ENCODE assay signal across 12 cellular contexts in genomic region chr4:141702472-141703182, GRCh38.
DNase-seq lines count a peak whose midpoint lies in the region; ATAC-seq and TF ChIP-seq lines count a peak whose summit lies in the region.
"Had no signal": no experiment of that assay in that cellular context is flagged by ENCODE, and none has a peak within 500 bp of the region (broad histone marks: within the 10 kb centered on the region; RNA-seq: fewer than 3 reads in every experiment).

No MANE protein-coding gene starts in this region.

- H3K4me3 ChIP-seq in Loucy (ENCODE audit: low read length, poor library complexity, severe bottlenecking) (no peak overlapping the region), neuronal stem cell (ENCODE audit: low read length in 2 of 2) (no peak overlapping the region)
- H3K4me3 ChIP-seq: A549 had no signal

- H2BK12ac ChIP-seq in neuronal stem cell (ENCODE audit: low read length) = no peak overlapping the region

- H2AFZ ChIP-seq in Loucy (ENCODE audit: low read length) = no peak overlapping the region
- no peak overlapping the region for H2AFZ ChIP-seq in neuronal stem cell (ENCODE audit: low read length)

- no peak overlapping the region for H4K8ac ChIP-seq in neuronal stem cell (ENCODE audit: low read depth, low read length)

- intact Hi-C loops in posterior vena cava (cut with DNase I) = no loop called here

- H3K4me2 ChIP-seq in Loucy (ENCODE audit: low read depth, low read length, poor library complexity, severe bottlenecking) (no peak overlapping the region), neuronal stem cell (ENCODE audit: insufficient read depth, low read length, poor library complexity, severe bottlenecking) (no peak overlapping the region)
- H3K4me2 ChIP-seq: A549 had no signal

- H4K20me1 ChIP-seq in Loucy (ENCODE audit: insufficient read depth, low read length, poor library complexity, severe bottlenecking) = no peaks in the 10 kb centered on the region

- DNase-seq in DMS53 (lab: John Stamatoyannopoulos, UW) (peak; percentile 30), DMS53 treated with DMSO at 0.1 percent for 48 hours (lab: John Stamatoyannopoulos, UW; ENCODE audit: unreplicated experiment) (no peak), dermis blood vessel endothelial cell (peak; percentile 46), neuronal stem cell (ENCODE audit: low spot score) (no peak), posterior vena cava (ENCODE audit: low spot score) (no peak)
- DNase-seq: GF-D8, KG1, naive B cell had no signal

- no peak overlapping the region for H3K4ac ChIP-seq in neuronal stem cell (ENCODE audit: low read length)

- H2AK5ac ChIP-seq in neuronal stem cell (ENCODE audit: low read depth, low read length) = no peak overlapping the region

- no peaks in the 10 kb centered on the region for H3K79me1 ChIP-seq in neuronal stem cell (ENCODE audit: low read depth, low read length)

- H2BK15ac ChIP-seq in neuronal stem cell (ENCODE audit: low read length) = no peak overlapping the region

- H3K18ac ChIP-seq in neuronal stem cell (ENCODE audit: low read length) = no peak overlapping the region

- no CpG with 5 or more reads among the region's 3 CpGs for WGBS in neuronal stem cell (ENCODE audit: extremely low coverage in 2 of 2, insufficient read length in 2 of 2, insufficient replicate concordance in 1 of 2), 2 donors

- H3K4me1 ChIP-seq in Loucy (ENCODE audit: insufficient read depth, low read length, poor library complexity, severe bottlenecking) (no peaks in the 10 kb centered on the region), neuronal stem cell (ENCODE audit: control insufficient read depth in 2 of 2, insufficient read depth in 1 of 2, low read depth in 1 of 2, low read length in 2 of 2) (no peaks in the 10 kb centered on the region)

- H3K14ac ChIP-seq in neuronal stem cell (ENCODE audit: low read length) = no peak overlapping the region

- H2BK5ac ChIP-seq in neuronal stem cell (ENCODE audit: low read length) = no peak overlapping the region

- no peak overlapping the region for H2BK120ac ChIP-seq in neuronal stem cell (ENCODE audit: low read depth, low read length)

- H4K91ac ChIP-seq in neuronal stem cell (ENCODE audit: low read depth, low read length, poor library complexity) = no peak overlapping the region

- H3K9ac ChIP-seq in Loucy (ENCODE audit: low read depth, low read length, poor library complexity, severe bottlenecking) = no peak overlapping the region
- H3K9ac ChIP-seq in neuronal stem cell (ENCODE audit: low read depth, low read length, poor library complexity) = peak overlapping the region; percentile 60

- no peak for ATAC-seq in HG02970 (IDR thresholded peaks at IDR 0.05; ENCODE audit: low FRiP score, unreplicated experiment)
- no peak for ATAC-seq in HG03432 (IDR thresholded peaks at IDR 0.05; ENCODE audit: unreplicated experiment)

- peak; percentile 47 for TF ChIP-seq CTCF in Loucy (conservative IDR thresholded peaks at IDR 0.05; ENCODE audit: low read length)

- H3K9me2 ChIP-seq in Loucy (replicated peaks; ENCODE audit: low read depth, low read length) = no peaks in the 10 kb centered on the region

- H3K27ac ChIP-seq in neuronal stem cell (replicated peaks; ENCODE audit: low read length) = no peak overlapping the region

- H3K36me3 ChIP-seq in Loucy (ENCODE audit: insufficient read depth, low read length) (no peaks in the 10 kb centered on the region), neuronal stem cell (replicated peaks in 1 of 2; ENCODE audit: control insufficient read depth in 2 of 2, insufficient read depth in 2 of 2, low read length in 2 of 2) (no peaks in the 10 kb centered on the region)

- no peaks in the 10 kb centered on the region for H3K27me3 ChIP-seq in Loucy (ENCODE audit: insufficient read depth, low read length, poor library complexity, severe bottlenecking)
- H3K27me3 ChIP-seq in neuronal stem cell (ENCODE audit: control insufficient read depth in 3 of 3, insufficient read depth in 3 of 3, low read depth in 1 of 3, low read length in 3 of 3) = no peaks in the 10 kb centered on the region

- H3K79me2 ChIP-seq in Loucy (ENCODE audit: insufficient read depth, low read length) = no peaks in the 10 kb centered on the region

- H3K9me3 ChIP-seq in Loucy (ENCODE audit: insufficient read depth, low read depth, low read length) (peaks cover 12% of the 10 kb centered on the region; the same call in 1 of the 2 replicates), neuronal stem cell (replicated peaks in 1 of 2; ENCODE audit: control insufficient read depth in 2 of 2, insufficient read depth in 1 of 2, low read depth in 1 of 2, low read length in 2 of 2) (peaks cover 0 to 6% of the 10 kb centered on the region in 2 donors)

- H3F3A ChIP-seq in Loucy (ENCODE audit: low read depth) = no peaks in the 10 kb centered on the region

- no peak overlapping the region for H3K23ac ChIP-seq in neuronal stem cell (ENCODE audit: low read depth, low read length, poor library complexity)

Comparison
In these comparisons a context has a peak if more than half of its experiments do, and no peak if none do; other contexts are left out.
1. DNase-seq: peak in DMS53 (single experiment) and dermis blood vessel endothelial cell (single experiment); none in DMS53 treated with DMSO at 0.1 percent for 48 hours (single experiment), neuronal stem cell (single experiment) and posterior vena cava (single experiment).